Comparison of ENCODE assay signal across 20 cellular contexts in genomic region chr16:14248791-14249190, GRCh38.
"Had no signal": no experiment of that assay in that cellular context is flagged by ENCODE, and none has a peak within 500 bp of the region (broad histone marks: within the 10 kb centered on the region; RNA-seq: fewer than 3 reads in every experiment).

No MANE protein-coding gene starts in this region.

- H3K27ac ChIP-seq: ascending aorta, breast epithelium, esophagus squamous epithelium, heart right ventricle, left lung, lower lobe of right lung, pancreas, psoas muscle, right atrium auricular region, spleen, testis, transverse colon had no signal

- H3K4me1 ChIP-seq: ascending aorta, breast epithelium, esophagus squamous epithelium, heart right ventricle, left lung, lower lobe of right lung, pancreas, right atrium auricular region, spleen, testis, transverse colon had no signal

- H3K4me1 Mint-ChIP-seq: activated naive CD4-positive, alpha-beta T cell treated with anti-CD3 and anti-CD28 coated beads, Interleukin-2, amount 10 ng/mL, durations not matched to agents 7 days and 5 days; activated naive CD8-positive, alpha-beta T cell treated with anti-CD3 and anti-CD28 coated beads, Interleukin-2, amount 10 ng/mL, durations not matched to agents 7 days and 5 days; nephron progenitor cell had no signal

- H3K9me3 ChIP-seq: ascending aorta, breast epithelium, esophagus squamous epithelium, heart right ventricle, left lung, lower lobe of right lung, pancreas, psoas muscle, right atrium auricular region, spleen, testis, transverse colon had no signal

- H3K27ac Mint-ChIP-seq: activated CD4-positive, alpha-beta memory T cell treated with anti-CD3 and anti-CD28 coated beads for 36 hours; activated naive CD4-positive, alpha-beta T cell treated with anti-CD3 and anti-CD28 coated beads, Interleukin-2, amount 10 ng/mL, durations not matched to agents 7 days and 5 days; activated naive CD8-positive, alpha-beta T cell treated with anti-CD3 and anti-CD28 coated beads, Interleukin-2, amount 10 ng/mL, durations not matched to agents 7 days and 5 days; activated T-helper 1 cell treated with anti-CD3 and anti-CD28 coated beads, Interleukin-12 subunit alpha, Interleukin-12 subunit beta, Interleukin-2, Interleukin-4 antibody, amounts not matched to agents 30 ng/mL and 10 ng/mL and 1 ng/mL, durations not matched to agents 14 hours and 24 hours and 36 hours; dendritic cell treated with granulocyte-macrophage colony-stimulating factor and Interleukin-4, amounts not matched to agents 40 ng/mL and 50 ng/mL, for 4 days; nephron progenitor cell; T-helper 2 cell treated with Interferon-gamma antibody and Interleukin-4, amounts not matched to agents 5 μg/mL and 100 μg/mL, for 36 hours had no signal

- H3K4me3 ChIP-seq: ascending aorta, breast epithelium, esophagus squamous epithelium, heart right ventricle, left lung, lower lobe of right lung, pancreas, psoas muscle, right atrium auricular region, spleen, testis, transverse colon had no signal

- DNase-seq: activated gamma-delta T cell, esophagus squamous epithelium, left lung, lower lobe of right lung, psoas muscle, spleen had no signal

- H3K27me3 Mint-ChIP-seq: activated CD4-positive, alpha-beta memory T cell treated with anti-CD3 and anti-CD28 coated beads for 36 hours; activated naive CD4-positive, alpha-beta T cell treated with anti-CD3 and anti-CD28 coated beads, Interleukin-2, amount 10 ng/mL, durations not matched to agents 7 days and 5 days; activated naive CD8-positive, alpha-beta T cell treated with anti-CD3 and anti-CD28 coated beads, Interleukin-2, amount 10 ng/mL, durations not matched to agents 7 days and 5 days; dendritic cell treated with granulocyte-macrophage colony-stimulating factor and Interleukin-4, amounts not matched to agents 40 ng/mL and 50 ng/mL, for 4 days had no signal

- H3K9me3 Mint-ChIP-seq: activated CD4-positive, alpha-beta memory T cell treated with anti-CD3 and anti-CD28 coated beads for 36 hours; activated naive CD4-positive, alpha-beta T cell treated with anti-CD3 and anti-CD28 coated beads, Interleukin-2, amount 10 ng/mL, durations not matched to agents 7 days and 5 days; activated naive CD8-positive, alpha-beta T cell treated with anti-CD3 and anti-CD28 coated beads, Interleukin-2, amount 10 ng/mL, durations not matched to agents 7 days and 5 days; activated T-helper 1 cell treated with anti-CD3 and anti-CD28 coated beads, Interleukin-12 subunit alpha, Interleukin-12 subunit beta, Interleukin-2, Interleukin-4 antibody, amounts not matched to agents 30 ng/mL and 10 ng/mL and 1 ng/mL, durations not matched to agents 14 hours and 24 hours and 36 hours; dendritic cell treated with granulocyte-macrophage colony-stimulating factor and Interleukin-4, amounts not matched to agents 40 ng/mL and 50 ng/mL, for 4 days; nephron progenitor cell; T-helper 2 cell treated with Interferon-gamma antibody and Interleukin-4, amounts not matched to agents 5 μg/mL and 100 μg/mL, for 36 hours had no signal

- H3K4me3 Mint-ChIP-seq: activated CD4-positive, alpha-beta memory T cell treated with anti-CD3 and anti-CD28 coated beads for 36 hours; activated naive CD4-positive, alpha-beta T cell treated with anti-CD3 and anti-CD28 coated beads, Interleukin-2, amount 10 ng/mL, durations not matched to agents 7 days and 5 days; activated naive CD8-positive, alpha-beta T cell treated with anti-CD3 and anti-CD28 coated beads, Interleukin-2, amount 10 ng/mL, durations not matched to agents 7 days and 5 days; activated T-helper 1 cell treated with anti-CD3 and anti-CD28 coated beads, Interleukin-12 subunit alpha, Interleukin-12 subunit beta, Interleukin-2, Interleukin-4 antibody, amounts not matched to agents 30 ng/mL and 10 ng/mL and 1 ng/mL, durations not matched to agents 14 hours and 24 hours and 36 hours; dendritic cell treated with granulocyte-macrophage colony-stimulating factor and Interleukin-4, amounts not matched to agents 40 ng/mL and 50 ng/mL, for 4 days; nephron progenitor cell; T-helper 2 cell treated with Interferon-gamma antibody and Interleukin-4, amounts not matched to agents 5 μg/mL and 100 μg/mL, for 36 hours had no signal

- H3K27me3 ChIP-seq: ascending aorta, breast epithelium, esophagus squamous epithelium, heart right ventricle, left lung, pancreas, right atrium auricular region, spleen, testis, transverse colon had no signal
